In the genomic region with DNA sequence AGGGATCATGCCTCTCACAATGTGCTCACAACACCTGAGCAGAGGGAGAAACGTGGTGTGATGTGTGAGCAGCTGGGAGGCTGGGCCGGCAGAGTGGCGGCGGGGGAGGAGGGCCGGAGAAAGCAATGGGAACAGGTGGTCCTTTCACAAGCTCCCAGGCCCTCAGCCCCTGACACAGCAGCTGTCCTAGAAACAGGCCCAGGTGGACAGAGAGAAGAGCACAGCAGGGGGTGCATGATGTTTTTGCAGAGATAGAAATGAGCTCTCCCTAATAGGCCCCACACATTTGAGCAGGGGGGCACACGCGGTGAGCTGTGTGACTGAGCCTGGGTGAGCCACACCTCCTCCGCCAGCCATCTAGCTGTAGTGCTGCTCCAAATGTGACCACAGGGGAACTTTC, we compare ENCODE assay signal across 12 cellular contexts. TPM values are rescaled to one million over a fixed set of nuclear protein-coding genes. Genes with fewer than 3 reads are reported as not detected.
DNase-seq lines count a peak whose midpoint lies in the region; ATAC-seq and TF ChIP-seq lines count a peak whose summit lies in the region.
"Had no signal": no experiment of that assay in that cellular context is flagged by ENCODE, and none has a peak within 500 bp of the region (broad histone marks: within the 10 kb centered on the region; RNA-seq: fewer than 3 reads in every experiment).

No MANE protein-coding gene starts in this region.

- H3K9ac ChIP-seq in KMS-11: peak overlapping the region; percentile 10; the same call in 1 of the 2 replicates
- H3K9ac ChIP-seq: SK-N-SH had no signal

- peak; percentile 75 for DNase-seq in NCI-H2081 treated with DMSO at 0.1 percent for 48 hours (lab: John Stamatoyannopoulos, UW)
- DNase-seq in NCI-H82 treated with DMSO at 0.1 percent for 48 hours (lab: John Stamatoyannopoulos, UW; ENCODE audit: unreplicated experiment): peak; percentile 86
- DNase-seq in neural crest cell (ENCODE audit: low read depth, low spot score): no peak
- no peak for DNase-seq in right cardiac atrium
- no peak for DNase-seq in ovary
- DNase-seq: CD4-positive, alpha-beta T cell; left ventricle myocardium inferior; naive thymus-derived CD8-positive, alpha-beta T cell; SK-N-SH had no signal

- no peaks in the 10 kb centered on the region for H4K20me1 ChIP-seq in KMS-11 (ENCODE audit: insufficient read depth)

- H3K4me3 ChIP-seq in KMS-11 (IDR thresholded peaks at IDR 0.05; ENCODE audit: insufficient read depth, low read depth, low read length): no peak overlapping the region
- H3K4me3 ChIP-seq in right cardiac atrium (ENCODE audit: low read length): no peak overlapping the region
- H3K4me3 ChIP-seq in ovary: no peak overlapping the region
- H3K4me3 ChIP-seq: left ventricle myocardium inferior had no signal

- H3K27ac Mint-ChIP-seq in neural crest cell (ENCODE audit: unreplicated experiment): no peak overlapping the region
- H3K27ac Mint-ChIP-seq: CD4-positive, alpha-beta T cell had no signal

- H3K4me1 Mint-ChIP-seq in neural crest cell: peaks cover 74% of the 10 kb centered on the region

- no peaks in the 10 kb centered on the region for H3K79me2 ChIP-seq in KMS-11 (ENCODE audit: insufficient read depth, low read depth)

- peak overlapping the region; percentile 23; the same call in 1 of the 2 replicates for H2AFZ ChIP-seq in KMS-11 (ENCODE audit: low read depth)

- peak overlapping the region; percentile 18 for H3K4me3 Mint-ChIP-seq in neural crest cell
- H3K4me3 Mint-ChIP-seq: CD4-positive, alpha-beta T cell; naive thymus-derived CD8-positive, alpha-beta T cell had no signal

- no peak for TF ChIP-seq POLR2A in ovary (IDR thresholded peaks at IDR 0.05)

- H3K36me3 ChIP-seq in KMS-11 (ENCODE audit: insufficient read depth): no peaks in the 10 kb centered on the region
- no peaks in the 10 kb centered on the region for H3K36me3 ChIP-seq in ovary
- H3K36me3 ChIP-seq: left ventricle myocardium inferior had no signal

- H3K36me3 Mint-ChIP-seq in neural crest cell (ENCODE audit: low read depth): no peaks in the 10 kb centered on the region
- H3K36me3 Mint-ChIP-seq: naive thymus-derived CD8-positive, alpha-beta T cell had no signal

- no peaks in the 10 kb centered on the region for H3K9me3 Mint-ChIP-seq in neural crest cell
- H3K9me3 Mint-ChIP-seq: CD4-positive, alpha-beta T cell had no signal

- H3K27ac ChIP-seq in KMS-11: peak overlapping the region; percentile 32
- H3K27ac ChIP-seq in right cardiac atrium (ENCODE audit: low read length): no peak overlapping the region
- no peak overlapping the region for H3K27ac ChIP-seq in ovary

- ATAC-seq in right cardiac atrium (no peak), HG03045 (IDR thresholded peaks at IDR 0.05; ENCODE audit: unreplicated experiment) (no peak)
- ATAC-seq: naive thymus-derived CD8-positive, alpha-beta T cell; sciatic nerve had no signal

- H3K4me1 ChIP-seq in KMS-11 (ENCODE audit: low read depth, poor library complexity, severe bottlenecking) (peaks cover 95% of the 10 kb centered on the region), right cardiac atrium (ENCODE audit: control insufficient read depth, insufficient read depth, low read length) (peaks cover 2% of the 10 kb centered on the region), ovary (ENCODE audit: insufficient read depth) (peaks cover 6% of the 10 kb centered on the region)

- H3K9me3 ChIP-seq in right cardiac atrium (ENCODE audit: control insufficient read depth, low read length): no peaks in the 10 kb centered on the region
- H3K9me3 ChIP-seq in ovary: no peaks in the 10 kb centered on the region
- H3K9me3 ChIP-seq: left ventricle myocardium inferior, SK-N-SH had no signal

- WGBS in right cardiac atrium: 90% methylated on average over 8 of the region's 8 CpGs
- 77 to 81% (median 79%) methylated on average over 8 of the region's 8 CpGs for WGBS in ovary, 3 donors

- peak overlapping the region; percentile 99 for H3K4me2 ChIP-seq in KMS-11
- H3K4me2 ChIP-seq: SK-N-SH had no signal

- H3K27me3 ChIP-seq in KMS-11 (ENCODE audit: insufficient read depth, low read depth) (no peaks in the 10 kb centered on the region; the same call in 1 of the 2 replicates), right cardiac atrium (ENCODE audit: control insufficient read depth, insufficient read depth) (no peaks in the 10 kb centered on the region), ovary (no peaks in the 10 kb centered on the region)

- intact Hi-C loops in right cardiac atrium (cut with DNase I): no loop called here
- intact Hi-C loops in ovary (cut with DNase I): no loop called here

- peaks cover 18% of the 10 kb centered on the region for H3K27me3 Mint-ChIP-seq in neural crest cell (ENCODE audit: low read depth)

- no peak for TF ChIP-seq CTCF in KMS-11 (conservative IDR thresholded peaks at IDR 0.05; ENCODE audit: low read depth, low read length)
- no peak for TF ChIP-seq CTCF in neural crest cell (conservative IDR thresholded peaks at IDR 0.05)
- no peak for TF ChIP-seq CTCF in ovary (IDR thresholded peaks at IDR 0.05)

- TF ChIP-seq EP300 in ovary (IDR thresholded peaks at IDR 0.05): no peak

RNA-seq across cellular contexts. Expression of a gene that starts 7.6 kb away (rescaled TPM):
- 5.8 and 6.4 TPM in 2 replicates for total RNA-seq in neural crest cell
- total RNA-seq in right cardiac atrium: 1 to 10 TPM in 1 of 4 donors, under 1 TPM in 3; 0.47 to 1.3 (median 0.72) TPM
- polyA plus RNA-seq in right cardiac atrium: 2.1 TPM
- total RNA-seq in ovary: 1 to 10 TPM; 1.1 to 7.4 (median 2.5) TPM
- 1 to 10 TPM; 3.8 to 4.3 TPM for polyA plus RNA-seq in ovary
- polyA plus RNA-seq: naive thymus-derived CD8-positive, alpha-beta T cell had no signal

RNA-seq across cellular contexts. Expression of a gene that starts 22.7 kb away (rescaled TPM):
- total RNA-seq in neural crest cell (3.3 and 3.4 TPM in 2 replicates), right cardiac atrium (1 to 10 TPM; 3.7 to 5.7 (median 5.4) TPM), ovary (10 to 100 TPM in 3 of 7 donors, 1 to 10 TPM in 4; 6.7 to 14.1 (median 9.7) TPM)
- polyA plus RNA-seq in right cardiac atrium (2.5 TPM), ovary (10 to 100 TPM in 1 of 2 donors, 1 to 10 TPM in 1; 6.8 to 15.0 TPM)
- polyA plus RNA-seq: SK-N-SH had no signal

Comparison
In these comparisons a context has a peak if more than half of its experiments do, and no peak if none do; other contexts are left out.
1. DNase-seq: peak in NCI-H2081 treated with DMSO at 0.1 percent for 48 hours (single experiment) and NCI-H82 treated with DMSO at 0.1 percent for 48 hours (single experiment); none in neural crest cell (single experiment), right cardiac atrium (0 of 3) and ovary (0 of 5).